In the genomic region with DNA sequence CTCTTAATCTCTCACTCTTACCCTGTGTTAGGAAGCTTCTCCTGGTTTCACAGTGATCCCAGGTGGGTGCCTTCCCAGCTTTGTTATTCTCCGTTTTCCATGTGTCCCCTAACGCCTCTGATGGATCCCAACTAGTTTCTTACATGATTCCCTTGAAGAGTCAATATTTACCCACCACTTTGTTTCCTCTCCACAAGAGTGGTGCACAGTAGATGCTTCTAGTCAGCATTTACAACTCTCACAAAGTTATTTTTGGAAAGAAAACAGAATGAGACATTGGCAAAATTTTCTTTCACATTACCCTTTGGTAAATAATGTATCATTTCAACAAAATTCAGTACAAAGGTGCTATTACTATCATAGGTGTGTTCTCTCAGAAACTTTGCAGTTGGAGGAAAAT, we compare ENCODE assay signal across 26 cellular contexts.
"Had no signal": no experiment of that assay in that cellular context is flagged by ENCODE, and none has a peak within 500 bp of the region (broad histone marks: within the 10 kb centered on the region; RNA-seq: fewer than 3 reads in every experiment).

No MANE protein-coding gene starts in this region.

- H3K4me3 Mint-ChIP-seq: activated CD4-positive, alpha-beta memory T cell treated with anti-CD3 and anti-CD28 coated beads for 36 hours; activated T-cell treated with anti-CD3 and anti-CD28 coated beads, Interleukin-2, amount 50 U/mL, for 4 hours; activated T-helper 17 cell treated with anti-CD3 and anti-CD28 coated beads, Interleukin-2, amount 50 U/mL, for 72 hours; mesothelial cell of epicardium; naive B cell had no signal

- ATAC-seq: activated CD4-positive, CD25-positive, alpha-beta regulatory T cell treated with anti-CD3 and anti-CD28 coated beads, Interleukin-2, amount 50 U/mL, for 24 hours; activated T-cell treated with anti-CD3 and anti-CD28 coated beads, Interleukin-2, amount 50 U/mL, for 4 hours; activated T-helper 17 cell treated with anti-CD3 and anti-CD28 coated beads, Interleukin-2, amount 50 U/mL, for 72 hours; gastroesophageal sphincter; left cardiac atrium; left ventricle myocardium superior; psoas muscle had no signal

- H3K4me1 ChIP-seq: gastroesophageal sphincter, parathyroid adenoma, psoas muscle, suprapubic skin, tibial artery, upper lobe of right lung had no signal

- H3K27ac Mint-ChIP-seq: activated CD4-positive, alpha-beta memory T cell treated with anti-CD3 and anti-CD28 coated beads for 36 hours; activated T-helper 17 cell treated with anti-CD3 and anti-CD28 coated beads, Interleukin-2, amount 50 U/mL, for 72 hours; mesothelial cell of epicardium; naive B cell had no signal

- H3K27ac ChIP-seq: brain microvascular endothelial cell, gastroesophageal sphincter, parathyroid adenoma, psoas muscle, suprapubic skin, tibial artery, upper lobe of right lung, VCaP had no signal

- H3K4me1 Mint-ChIP-seq: activated T-helper 17 cell treated with anti-CD3 and anti-CD28 coated beads, Interleukin-2, amount 50 U/mL, for 72 hours; naive B cell had no signal

- H3K36me3 ChIP-seq: brain microvascular endothelial cell, gastroesophageal sphincter, suprapubic skin, tibial artery, upper lobe of right lung had no signal

- H3K9ac ChIP-seq: parathyroid adenoma had no signal

- H3K27me3 Mint-ChIP-seq: activated CD4-positive, alpha-beta memory T cell treated with anti-CD3 and anti-CD28 coated beads for 36 hours; activated T-helper 17 cell treated with anti-CD3 and anti-CD28 coated beads, Interleukin-2, amount 50 U/mL, for 72 hours; naive B cell had no signal

- H3K9me3 ChIP-seq: gastroesophageal sphincter, psoas muscle, suprapubic skin, tibial artery, upper lobe of right lung had no signal

- H3K4me3 ChIP-seq: gastroesophageal sphincter, psoas muscle, smooth muscle cell, suprapubic skin, tibial artery, upper lobe of right lung had no signal

- H2AFZ ChIP-seq: parathyroid adenoma had no signal

- DNase-seq: activated CD4-positive, alpha-beta memory T cell treated with anti-CD3 and anti-CD28 coated beads for 36 hours; activated CD4-positive, alpha-beta T cell treated with anti-CD3 and anti-CD28 coated beads for 48 hours; activated gamma-delta T cell treated with Interleukin-2 at 50 U/mL for 16 hours; activated naive CD4-positive, alpha-beta T cell treated with anti-CD3 and anti-CD28 coated beads, Interleukin-2, amount 50 U/mL, for 16 hours; activated T-cell treated with anti-CD3 and anti-CD28 coated beads, Interleukin-2, amount 50 U/mL, for 4 hours; amniotic stem cell; brain microvascular endothelial cell; cortex of kidney; hippocampal formation; left cardiac atrium; left ventricle myocardium superior; naive B cell; psoas muscle; stimulated activated CD4-positive, alpha-beta T cell treated with anti-CD3 and anti-CD28 coated beads, Interleukin-2, amount 100 ng/mL, for 24 hours; stimulated activated naive CD4-positive, alpha-beta T cell; T-helper 9 cell; tibial artery; upper lobe of right lung had no signal

- H3K4me2 ChIP-seq: smooth muscle cell had no signal

- H3K27me3 ChIP-seq: brain microvascular endothelial cell, gastroesophageal sphincter, suprapubic skin, tibial artery, upper lobe of right lung had no signal

- H3K36me3 Mint-ChIP-seq: activated CD4-positive, alpha-beta memory T cell treated with anti-CD3 and anti-CD28 coated beads for 36 hours; mesothelial cell of epicardium; naive B cell had no signal
